Comparison of ENCODE assay signal across 1 cellular context in the genomic region with DNA sequence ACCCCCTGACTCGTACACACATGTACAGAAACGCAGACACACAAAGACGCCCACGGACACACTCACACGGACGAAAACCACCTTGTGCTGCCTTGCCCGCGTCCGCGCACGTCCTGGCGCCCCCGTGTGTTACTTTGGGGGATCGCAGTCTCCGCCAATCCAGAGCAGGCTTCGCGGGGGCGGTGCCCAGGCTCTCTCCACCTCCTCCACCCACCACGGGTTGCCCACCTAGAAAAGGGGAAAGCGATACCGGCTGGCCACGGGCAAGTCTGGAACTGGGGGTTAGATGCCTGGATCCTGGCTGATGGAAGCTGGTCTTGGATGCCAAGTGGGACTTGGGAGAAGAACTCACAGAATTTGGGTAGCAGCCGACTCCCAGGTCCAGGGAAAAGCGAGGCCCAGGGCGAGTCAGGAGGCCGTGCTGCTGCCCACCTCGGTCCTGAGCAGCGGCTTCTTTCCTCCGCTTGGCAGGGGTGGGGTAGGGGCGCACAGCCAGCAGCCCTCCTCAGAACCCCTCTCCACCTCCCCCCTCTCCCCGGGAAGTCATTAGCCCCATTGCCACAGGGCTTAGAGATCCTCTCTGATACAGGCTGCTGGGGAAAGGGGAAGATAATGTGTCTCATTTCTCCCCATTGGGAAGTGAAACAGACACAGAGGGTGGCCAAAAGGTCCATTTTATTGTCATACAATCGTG.
TF ChIP-seq lines count a peak whose summit lies in the region.

No MANE protein-coding gene starts in this region.

TF ChIP-seq in HEK293, 187 proteins besides CTCF, POLR2A, EP300 and RAD21 (continued from another document):
- TF ChIP-seq, protein P1, sequence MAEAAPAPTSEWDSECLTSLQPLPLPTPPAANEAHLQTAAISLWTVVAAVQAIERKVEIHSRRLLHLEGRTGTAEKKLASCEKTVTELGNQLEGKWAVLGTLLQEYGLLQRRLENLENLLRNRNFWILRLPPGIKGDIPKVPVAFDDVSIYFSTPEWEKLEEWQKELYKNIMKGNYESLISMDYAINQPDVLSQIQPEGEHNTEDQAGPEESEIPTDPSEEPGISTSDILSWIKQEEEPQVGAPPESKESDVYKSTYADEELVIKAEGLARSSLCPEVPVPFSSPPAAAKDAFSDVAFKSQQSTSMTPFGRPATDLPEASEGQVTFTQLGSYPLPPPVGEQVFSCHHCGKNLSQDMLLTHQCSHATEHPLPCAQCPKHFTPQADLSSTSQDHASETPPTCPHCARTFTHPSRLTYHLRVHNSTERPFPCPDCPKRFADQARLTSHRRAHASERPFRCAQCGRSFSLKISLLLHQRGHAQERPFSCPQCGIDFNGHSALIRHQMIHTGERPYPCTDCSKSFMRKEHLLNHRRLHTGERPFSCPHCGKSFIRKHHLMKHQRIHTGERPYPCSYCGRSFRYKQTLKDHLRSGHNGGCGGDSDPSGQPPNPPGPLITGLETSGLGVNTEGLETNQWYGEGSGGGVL (tag by site-specific recombination; IDR thresholded peaks at IDR 0.05): peak; percentile 56; the same call in 1 of the 2 replicates
- TF ChIP-seq ZSCAN16 (tag by site-specific recombination; IDR thresholded peaks at IDR 0.05): no peak
- 0 out of 2 replicates have a peak, but pooled peaks have one; percentile 17 for TF ChIP-seq ZNF24 (tag by site-specific recombination; IDR thresholded peaks at IDR 0.05)
- 0 out of 2 replicates have a peak, but pooled peaks have one; percentile 32 for TF ChIP-seq ZNF660 (tag by site-specific recombination; IDR thresholded peaks at IDR 0.05)
- TF ChIP-seq ZNF335 (tag by site-specific recombination; conservative IDR thresholded peaks at IDR 0.05): 0 out of 2 replicates have a peak, but pooled peaks have one; percentile 13
- no peak for TF ChIP-seq ZNF585B (tag by site-specific recombination; IDR thresholded peaks at IDR 0.05)
- no peak for TF ChIP-seq ZNF670 (tag by site-specific recombination; IDR thresholded peaks at IDR 0.05; ENCODE audit: low read depth)
- TF ChIP-seq, protein P2, sequence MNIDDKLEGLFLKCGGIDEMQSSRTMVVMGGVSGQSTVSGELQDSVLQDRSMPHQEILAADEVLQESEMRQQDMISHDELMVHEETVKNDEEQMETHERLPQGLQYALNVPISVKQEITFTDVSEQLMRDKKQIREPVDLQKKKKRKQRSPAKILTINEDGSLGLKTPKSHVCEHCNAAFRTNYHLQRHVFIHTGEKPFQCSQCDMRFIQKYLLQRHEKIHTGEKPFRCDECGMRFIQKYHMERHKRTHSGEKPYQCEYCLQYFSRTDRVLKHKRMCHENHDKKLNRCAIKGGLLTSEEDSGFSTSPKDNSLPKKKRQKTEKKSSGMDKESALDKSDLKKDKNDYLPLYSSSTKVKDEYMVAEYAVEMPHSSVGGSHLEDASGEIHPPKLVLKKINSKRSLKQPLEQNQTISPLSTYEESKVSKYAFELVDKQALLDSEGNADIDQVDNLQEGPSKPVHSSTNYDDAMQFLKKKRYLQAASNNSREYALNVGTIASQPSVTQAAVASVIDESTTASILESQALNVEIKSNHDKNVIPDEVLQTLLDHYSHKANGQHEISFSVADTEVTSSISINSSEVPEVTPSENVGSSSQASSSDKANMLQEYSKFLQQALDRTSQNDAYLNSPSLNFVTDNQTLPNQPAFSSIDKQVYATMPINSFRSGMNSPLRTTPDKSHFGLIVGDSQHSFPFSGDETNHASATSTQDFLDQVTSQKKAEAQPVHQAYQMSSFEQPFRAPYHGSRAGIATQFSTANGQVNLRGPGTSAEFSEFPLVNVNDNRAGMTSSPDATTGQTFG (tag by site-specific recombination; IDR thresholded peaks at IDR 0.05; ENCODE audit: borderline replicate concordance): no peak
- TF ChIP-seq ZFHX2 (tag by site-specific recombination; conservative IDR thresholded peaks at IDR 0.05): peak; percentile 99
